8 cellular contexts compared by ENCODE assay signal in genomic region chr11:58286249-58286648, GRCh38. TPM values are rescaled to one million over a fixed set of nuclear protein-coding genes. Genes with fewer than 3 reads are reported as not detected.
DNase-seq lines count a peak whose midpoint lies in the region; TF ChIP-seq lines count a peak whose summit lies in the region.

No MANE protein-coding gene starts in this region.

- no peak overlapping the region for H2AK5ac ChIP-seq in neuronal stem cell (ENCODE audit: low read depth, low read length)

- DNase-seq in MCF 10A (ENCODE audit: unreplicated experiment) (peak; percentile 56), breast epithelium (ENCODE audit: low spot score in 2 of 2) (no peak), HEK293T (ENCODE audit: extremely low spot score) (peak; percentile 14), NCI-H345 treated with DMSO at 0.1 percent for 48 hours (lab: John Stamatoyannopoulos, UW; ENCODE audit: unreplicated experiment) (peak; percentile 21), dorsolateral prefrontal cortex (no peak), neuronal stem cell (ENCODE audit: low spot score) (peak; percentile 5)
- no peak for DNase-seq in stimulated activated CD4-positive, alpha-beta T cell treated with anti-CD3 and anti-CD28 coated beads, Interleukin-2, amount 100 ng/mL, for 24 hours
- DNase-seq in stimulated activated CD4-positive, alpha-beta T cell treated with anti-CD3 and anti-CD28 coated beads, Interleukin-15, amount 100 ng/mL, for 24 hours = no peak

- H4K8ac ChIP-seq in neuronal stem cell (ENCODE audit: low read depth, low read length) = no peak overlapping the region

- no peak overlapping the region for H2BK5ac ChIP-seq in neuronal stem cell (ENCODE audit: low read length)

- no peaks in the 10 kb centered on the region for H3K4me1 Mint-ChIP-seq in MCF 10A (ENCODE audit: insufficient read depth, unreplicated experiment)

- no peak overlapping the region for H3K4ac ChIP-seq in neuronal stem cell (ENCODE audit: low read length)

- H3K4me2 ChIP-seq in neuronal stem cell (ENCODE audit: insufficient read depth, low read length, poor library complexity, severe bottlenecking) = no peak overlapping the region

- no peak overlapping the region for H4K91ac ChIP-seq in neuronal stem cell (ENCODE audit: low read depth, low read length, poor library complexity)

- H3K36me3 ChIP-seq in breast epithelium (no peaks in the 10 kb centered on the region), neuronal stem cell (replicated peaks in 1 of 2; ENCODE audit: control insufficient read depth in 2 of 2, insufficient read depth in 2 of 2, low read length in 2 of 2) (no peaks in the 10 kb centered on the region)

- no peak overlapping the region for H3K18ac ChIP-seq in neuronal stem cell (ENCODE audit: low read length)

- H2BK12ac ChIP-seq in neuronal stem cell (ENCODE audit: low read length) = no peak overlapping the region

- no CpG with 5 or more reads among the region's 1 CpG for WGBS in neuronal stem cell (ENCODE audit: extremely low coverage in 2 of 2, insufficient read length in 2 of 2, insufficient replicate concordance in 1 of 2), 2 donors

- CTCF ChIA-PET in MCF 10A (lab: Yijun Ruan, JAX) (interaction anchor here (0.6 to 2.2 kb wide), 41 partner anchors 9 to 1083 kb away, joined by 3 to 13 read pairs (median 4); partner anchors contain the start of gene P2RX3), HEK293T (lab: Yijun Ruan, JAX) (no interaction called here)

- no peak overlapping the region for H3K27ac ChIP-seq in breast epithelium
- H3K27ac ChIP-seq in dorsolateral prefrontal cortex = no peak overlapping the region
- no peak overlapping the region for H3K27ac ChIP-seq in neuronal stem cell (replicated peaks; ENCODE audit: low read length)

- no TSS peak for BruUV-seq in MCF 10A (replicated peaks; lab: Mats Ljungman, UMichigan)

- intact Hi-C loops in MCF 10A (cut with micrococcal nuclease) = loop anchor here (2.0 to 5.0 kb wide), 3 partner anchors 226 to 534 kb away; partner anchors contain the start of gene BTBD18
- intact Hi-C loops in breast epithelium (cut with DNase I; ENCODE audit: low total_unique reads) = no loop called here
- intact Hi-C loops in dorsolateral prefrontal cortex (cut with DNase I) = no loop called here

- no peak overlapping the region for H3K4me3 Mint-ChIP-seq in MCF 10A (ENCODE audit: unreplicated experiment)

- H3K36me3 Mint-ChIP-seq in MCF 10A (ENCODE audit: insufficient read depth, unreplicated experiment) = no peaks in the 10 kb centered on the region

- no peaks in the 10 kb centered on the region for H3K79me1 ChIP-seq in neuronal stem cell (ENCODE audit: low read depth, low read length)

- no peak overlapping the region for H2BK120ac ChIP-seq in neuronal stem cell (ENCODE audit: low read depth, low read length)

- no peak overlapping the region for H3K9ac ChIP-seq in neuronal stem cell (ENCODE audit: low read depth, low read length, poor library complexity)

- H3K9me3 ChIP-seq in breast epithelium (no peaks in the 10 kb centered on the region), neuronal stem cell (replicated peaks in 1 of 2; ENCODE audit: control insufficient read depth in 2 of 2, insufficient read depth in 1 of 2, low read depth in 1 of 2, low read length in 2 of 2) (no peaks in the 10 kb centered on the region)

- H3K4me1 ChIP-seq in breast epithelium (no peaks in the 10 kb centered on the region), neuronal stem cell (ENCODE audit: control insufficient read depth in 2 of 2, insufficient read depth in 1 of 2, low read depth in 1 of 2, low read length in 2 of 2) (no peaks in the 10 kb centered on the region)

- no peak overlapping the region for H2AFZ ChIP-seq in neuronal stem cell (ENCODE audit: low read length)

- no peak overlapping the region for H3K14ac ChIP-seq in neuronal stem cell (ENCODE audit: low read length)

- TF ChIP-seq CTCF in MCF 10A (IDR thresholded peaks at IDR 0.05; ENCODE audit: unreplicated experiment) = peak; percentile 69
- peak in 1 of 3 donors; percentile 12 for TF ChIP-seq CTCF in breast epithelium (IDR thresholded peaks at IDR 0.05)
- TF ChIP-seq CTCF in dorsolateral prefrontal cortex (IDR thresholded peaks at IDR 0.05 in 54 of 56, conservative IDR thresholded peaks at IDR 0.05 in 2 of 56; ENCODE audit: low read depth in 1 of 56, partially characterized antibody in 56 of 56) = peak in 39 of 56 donors; percentile 8 to 50 (median 26)

- no peak for TF ChIP-seq POLR2A in breast epithelium (IDR thresholded peaks at IDR 0.05)

- H2BK15ac ChIP-seq in neuronal stem cell (ENCODE audit: low read length) = no peak overlapping the region

- H3K27ac Mint-ChIP-seq in MCF 10A (ENCODE audit: low read depth, unreplicated experiment) = no peak overlapping the region

- no peaks in the 10 kb centered on the region for H3K27me3 Mint-ChIP-seq in MCF 10A (ENCODE audit: insufficient read depth, unreplicated experiment)

- H3K27me3 ChIP-seq in breast epithelium (no peaks in the 10 kb centered on the region), dorsolateral prefrontal cortex (peaks cover 0 to 2% (median 0%) of the 10 kb centered on the region in 45 donors), neuronal stem cell (ENCODE audit: control insufficient read depth in 3 of 3, insufficient read depth in 3 of 3, low read depth in 1 of 3, low read length in 3 of 3) (no peaks in the 10 kb centered on the region)

- no peaks in the 10 kb centered on the region for H3K9me3 Mint-ChIP-seq in MCF 10A (ENCODE audit: unreplicated experiment)

- no peak overlapping the region for H3K23ac ChIP-seq in neuronal stem cell (ENCODE audit: low read depth, low read length, poor library complexity)

- POLR2A ChIA-PET in MCF 10A (lab: Yijun Ruan, JAX) (interaction anchor here (0.6 to 1.6 kb wide), 5 partner anchors 166 to 565 kb away, joined by 3 to 4 read pairs (median 3); no protein-coding TSS in a partner anchor), HEK293T (lab: Yijun Ruan, JAX) (no interaction called here)

- H3K4me3 ChIP-seq in breast epithelium (no peak overlapping the region), dorsolateral prefrontal cortex (no peak overlapping the region), neuronal stem cell (ENCODE audit: low read length in 2 of 2) (no peak overlapping the region)

TF ChIP-seq in HEK293T, 16 proteins besides CTCF, POLR2A, EP300 and RAD21:
- TF ChIP-seq NFRKB (IDR thresholded peaks at IDR 0.05) (no peak), ZNF384 (IDR thresholded peaks at IDR 0.05) (no peak), L3MBTL2 (conservative IDR thresholded peaks at IDR 0.05) (no peak), FOXA1 (IDR thresholded peaks at IDR 0.05) (no peak), FOXK2 (IDR thresholded peaks at IDR 0.05) (no peak), PKNOX1 (IDR thresholded peaks at IDR 0.05) (no peak), LEF1 (IDR thresholded peaks at IDR 0.05; ENCODE audit: borderline replicate concordance) (no peak), TARDBP (IDR thresholded peaks at IDR 0.05) (no peak), SUZ12 (IDR thresholded peaks at IDR 0.05) (no peak), SP1 (IDR thresholded peaks at IDR 0.05) (no peak), CTBP1 (IDR thresholded peaks at IDR 0.05; ENCODE audit: borderline replicate concordance) (no peak), FOXM1 (IDR thresholded peaks at IDR 0.05; ENCODE audit: borderline replicate concordance) (no peak), ARNT (IDR thresholded peaks at IDR 0.05) (no peak), HDGF (IDR thresholded peaks at IDR 0.05; ENCODE audit: borderline replicate concordance) (no peak), ELF4 (IDR thresholded peaks at IDR 0.05) (no peak), BHLHE40 (IDR thresholded peaks at IDR 0.05; ENCODE audit: borderline replicate concordance) (no peak)

RNA-seq across cellular contexts. Expression of gene OR10W1, which starts 18.2 kb away (rescaled TPM):
- total RNA-seq in MCF 10A (2022) (not detected in 2 replicates), breast epithelium (not detected), dorsolateral prefrontal cortex (not detected)
- polyA plus RNA-seq in neuronal stem cell (2013, experiment 1 of 2) = not detected
- polyA plus RNA-seq in neuronal stem cell (2013, experiment 2 of 2) = not detected

RNA-seq across cellular contexts. Expression of gene OR10Q1, which starts 57.5 kb away (rescaled TPM):
- total RNA-seq in MCF 10A (2022) (not detected in 2 replicates), breast epithelium (not detected), dorsolateral prefrontal cortex (not detected)
- not detected for polyA plus RNA-seq in neuronal stem cell (2013, experiment 1 of 2)
- polyA plus RNA-seq in neuronal stem cell (2013, experiment 2 of 2) = not detected

Comparison
In these comparisons a context has a peak if more than half of its experiments do, and no peak if none do; other contexts are left out.
1. DNase-seq: peak in MCF 10A (single experiment), HEK293T (single experiment), NCI-H345 treated with DMSO at 0.1 percent for 48 hours (single experiment) and neuronal stem cell (single experiment); none in breast epithelium (0 of 2), dorsolateral prefrontal cortex (0 of 10), stimulated activated CD4-positive, alpha-beta T cell treated with anti-CD3 and anti-CD28 coated beads, Interleukin-2, amount 100 ng/mL, for 24 hours (0 of 2) and stimulated activated CD4-positive, alpha-beta T cell treated with anti-CD3 and anti-CD28 coated beads, Interleukin-15, amount 100 ng/mL, for 24 hours (single experiment).